Comparison of ENCODE assay signal across 8 cellular contexts in genomic region chr5:108727639-108728565, GRCh38. TPM values are rescaled to one million over a fixed set of nuclear protein-coding genes. Genes with fewer than 3 reads are reported as not detected.
A peak's percentile ranks its signal among the peaks of the same experiment; 100 is the strongest.
DNase-seq lines count a peak whose midpoint lies in the region; ATAC-seq and TF ChIP-seq lines count a peak whose summit lies in the region.

No MANE protein-coding gene starts in this region.

- no peak for TF ChIP-seq EP300 in ovary (IDR thresholded peaks at IDR 0.05)

- H3K4me1 ChIP-seq in cardiac muscle cell (ENCODE audit: low read depth) (peaks cover 11% of the 10 kb centered on the region), ovary (ENCODE audit: insufficient read depth) (peaks cover 3% of the 10 kb centered on the region)

- H3K4me3 ChIP-seq in GM12864 (ENCODE audit: low read depth, low read length) (peak overlapping the region; percentile 74), NB4 (ENCODE audit: low read depth, low read length) (peak overlapping the region; percentile 74), cardiac muscle cell (peak overlapping the region; percentile 70), ovary (peak overlapping the region; percentile 68)

- TF ChIP-seq POLR2A in NB4 (IDR thresholded peaks at IDR 0.05; ENCODE audit: extremely low read depth, insufficient read length) (peak; percentile 45), ovary (IDR thresholded peaks at IDR 0.05) (peak; percentile 79)

- H3K27me3 ChIP-seq in cardiac muscle cell (no peaks in the 10 kb centered on the region), ovary (no peaks in the 10 kb centered on the region)

- intact Hi-C loops in ovary (cut with DNase I), result loop anchor here in 2 of 4 donors (1.0 to 2.0 kb wide), 2 partner anchors 20 to 21 kb away; no protein-coding TSS in a partner anchor

- WGBS in ovary, 3 donors, result 1% methylated on average over 61 of the region's 61 CpGs

- ATAC-seq in HG02571 (IDR thresholded peaks at IDR 0.05; ENCODE audit: unreplicated experiment), result peak; percentile 87

- DNase-seq in GM12864 (ENCODE audit: low read depth) (no peak), NB4 (ENCODE audit: low read depth) (peak; percentile 91), SKM-1 treated with dmso at 0.1 percent for 144 hours (lab: John Stamatoyannopoulos, UW; ENCODE audit: unreplicated experiment) (peak; percentile 86), amniotic epithelial cell (ENCODE audit: low read depth) (peak; percentile 90), cardiac muscle cell (ENCODE audit: low read depth in 1 of 2, low spot score in 1 of 2) (peak; percentile 93 to 96), ovary (peak; percentile 89 to 93 (median 91)), NAMALWA (ENCODE audit: low spot score) (no peak)

- H3K36me3 ChIP-seq in cardiac muscle cell (no peaks in the 10 kb centered on the region), ovary (no peaks in the 10 kb centered on the region)

- H3K27ac ChIP-seq in cardiac muscle cell (peak overlapping the region; percentile 95), ovary (peak overlapping the region; percentile 81 to 86)

- TF ChIP-seq CTCF in GM12864 (IDR thresholded peaks at IDR 0.05; ENCODE audit: low read depth, low read length, missing control alignments) (no peak), NB4 (IDR thresholded peaks at IDR 0.05; ENCODE audit: low read depth, low read length) (no peak), cardiac muscle cell (IDR thresholded peaks at IDR 0.05; ENCODE audit: low read depth, low read length) (no peak), ovary (IDR thresholded peaks at IDR 0.05) (peak in 1 of 3 donors; percentile 25)

- no peaks in the 10 kb centered on the region for H3K9me3 ChIP-seq in cardiac muscle cell (ENCODE audit: low read depth)
- no peaks in the 10 kb centered on the region for H3K9me3 ChIP-seq in ovary

RNA-seq across cellular contexts. Expression of gene FER, which starts 19.8 kb away (rescaled TPM):
- total RNA-seq in cardiac muscle cell (12.7 and 30.7 TPM in 2 replicates), ovary (10 to 100 TPM; 13.7 to 36.0 (median 33.3) TPM)
- polyA plus RNA-seq in cardiac muscle cell (25.9 and 29.7 TPM in 2 replicates), ovary (1 to 10 TPM; 3.0 to 8.8 TPM)

Comparison
In these comparisons a context has a peak if more than half of its experiments do, and no peak if none do; other contexts are left out.
1. DNase-seq: peak in NB4 (single experiment), SKM-1 treated with dmso at 0.1 percent for 144 hours (single experiment), amniotic epithelial cell (single experiment), cardiac muscle cell (2 of 2) and ovary (5 of 5); none in GM12864 (single experiment) and NAMALWA (single experiment).
2. Peak in every context shown above with its lines, with median percentiles within 50 percentile points of each other: H3K4me3 ChIP-seq.